ENCODE assay signal across 21 cellular contexts in the genomic region with DNA sequence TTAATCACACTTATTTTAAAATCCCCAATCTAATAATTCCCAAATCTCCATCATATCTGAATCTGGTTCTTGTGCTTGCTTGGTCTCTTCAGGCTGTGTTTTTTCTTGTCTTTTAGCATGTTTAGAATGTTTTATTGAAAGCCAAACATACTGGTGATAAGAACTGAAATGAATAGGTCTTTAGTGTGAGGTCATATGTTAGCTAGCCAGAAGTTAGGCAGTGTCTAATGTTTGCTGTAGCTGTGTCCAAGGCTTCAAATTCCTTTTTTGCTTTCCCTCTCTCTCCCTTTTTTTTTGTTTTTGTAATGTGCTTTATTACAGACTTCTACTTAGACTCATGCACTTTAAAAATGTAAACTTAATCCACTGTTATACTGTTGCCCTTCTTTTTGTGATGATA.
"Had no signal": no experiment of that assay in that cellular context is flagged by ENCODE, and none has a peak within 500 bp of the region (broad histone marks: within the 10 kb centered on the region; RNA-seq: fewer than 3 reads in every experiment).

No MANE protein-coding gene starts in this region.

- FAIRE-seq: colon, endothelial cell of umbilical vein, frontal cortex, islet of Langerhans had no signal

- ATAC-seq: activated CD4-positive, CD25-positive, alpha-beta regulatory T cell treated with anti-CD3 and anti-CD28 coated beads, Interleukin-2, amount 50 U/mL, for 24 hours; heart right ventricle; left lobe of liver; mucosa of descending colon; naive thymus-derived CD4-positive, alpha-beta T cell; stimulated activated naive B cell treated with anti-CD40 and anti-IgM and Interleukin-4, amounts not matched to agents 10 μg/mL and 1 μg/mL and 100 μg/mL, for 72 hours had no signal

- H3K27ac ChIP-seq: esophagus squamous epithelium, heart right ventricle, neutrophil, thyroid gland, vagina had no signal

- H3K4me1 ChIP-seq: esophagus squamous epithelium, heart right ventricle, thyroid gland, vagina had no signal

- DNase-seq: activated CD4-positive, alpha-beta T cell treated with anti-CD3 and anti-CD28 coated beads, Interleukin-2, amount 50 U/mL, for 1 hour; activated CD8-positive, alpha-beta memory T cell treated with anti-CD3 and anti-CD28 coated beads for 24 hours; activated naive CD8-positive, alpha-beta T cell treated with anti-CD3 and anti-CD28 coated beads for 36 hours; aorta; effector CD4-positive, alpha-beta T cell; esophagus squamous epithelium; heart right ventricle; mucosa of descending colon; naive thymus-derived CD4-positive, alpha-beta T cell; stimulated activated naive B cell treated with anti-CD40 and anti-IgM and Interleukin-4, amounts not matched to agents 10 μg/mL and 1 μg/mL and 100 μg/mL, for 72 hours; SW 1271; thyroid gland had no signal

- H3K4me3 ChIP-seq: cardiac muscle cell, esophagus squamous epithelium, heart right ventricle, mucosa of descending colon, thyroid gland, vagina had no signal

- H3K9me3 ChIP-seq: mucosa of descending colon, neutrophil, thyroid gland, vagina had no signal

- H3K27me3 ChIP-seq: cardiac muscle cell, esophagus squamous epithelium, heart right ventricle, neutrophil, thyroid gland, vagina had no signal

- H3K36me3 ChIP-seq: cardiac muscle cell, esophagus squamous epithelium, heart right ventricle, neutrophil, thyroid gland, vagina had no signal
